Comparison of ENCODE assay signal across 10 cellular contexts in genomic region chr1:31183927-31184554, GRCh38. TPM values are rescaled to one million over a fixed set of nuclear protein-coding genes. Genes with fewer than 3 reads are reported as not detected.
DNase-seq lines count a peak whose midpoint lies in the region; ATAC-seq and TF ChIP-seq lines count a peak whose summit lies in the region.
"Had no signal": no experiment of that assay in that cellular context is flagged by ENCODE, and none has a peak within 500 bp of the region (broad histone marks: within the 10 kb centered on the region; RNA-seq: fewer than 3 reads in every experiment).

No MANE protein-coding gene starts in this region.

- peaks cover 0 to 3% of the 10 kb centered on the region in 2 donors for H3K27me3 ChIP-seq in body of pancreas
- H3K27me3 ChIP-seq in right lobe of liver = no peaks in the 10 kb centered on the region
- no peaks in the 10 kb centered on the region for H3K27me3 ChIP-seq in thyroid gland

- H3K9me3 ChIP-seq in body of pancreas (no peaks in the 10 kb centered on the region), right lobe of liver (no peaks in the 10 kb centered on the region), thyroid gland (no peaks in the 10 kb centered on the region)

- H3K27ac ChIP-seq in body of pancreas = no peak overlapping the region
- H3K27ac ChIP-seq in right lobe of liver = no peak overlapping the region
- H3K27ac ChIP-seq in thyroid gland = no peak overlapping the region

- WGBS in body of pancreas, 2 donors = 37 to 63% methylated on average over 3 to 6 of the region's 6 CpGs
- WGBS in right lobe of liver (ENCODE audit: insufficient coverage, low coverage, low lambda C conversion rate, missing lambda C conversion rate) = 22% methylated on average over 4 of the region's 6 CpGs
- WGBS in thyroid gland, 2 donors = 27 to 43% methylated on average over 6 of the region's 6 CpGs

- ATAC-seq in body of pancreas (peak; percentile 13), right lobe of liver (peak; percentile 30 to 50 (median 46)), GM21737 (IDR thresholded peaks at IDR 0.05; ENCODE audit: unreplicated experiment) (no peak), Right ventricle myocardium inferior (no peak)

- H3K4me1 ChIP-seq in body of pancreas = peaks cover 14% of the 10 kb centered on the region
- peaks cover 0 to 5% (median 0%) of the 10 kb centered on the region in 4 donors for H3K4me1 ChIP-seq in right lobe of liver
- H3K4me1 ChIP-seq in thyroid gland = peaks cover 7 to 14% of the 10 kb centered on the region in 2 donors

- no peak overlapping the region for H3K4me3 ChIP-seq in body of pancreas
- no peak overlapping the region for H3K4me3 ChIP-seq in right lobe of liver
- no peak overlapping the region for H3K4me3 ChIP-seq in thyroid gland (replicated peaks in 1 of 3)

- H3K36me3 ChIP-seq in body of pancreas (replicated peaks in 1 of 2; ENCODE audit: insufficient read depth in 1 of 2, low read depth in 2 of 2) = no peaks in the 10 kb centered on the region
- H3K36me3 ChIP-seq in right lobe of liver = no peaks in the 10 kb centered on the region
- H3K36me3 ChIP-seq in thyroid gland = no peaks in the 10 kb centered on the region

- TF ChIP-seq CTCF in body of pancreas (IDR thresholded peaks at IDR 0.05) (peak; percentile 67 to 88 (median 79)), right lobe of liver (IDR thresholded peaks at IDR 0.05) (peak; percentile 67 to 85 (median 84)), thyroid gland (IDR thresholded peaks at IDR 0.05) (peak; percentile 54 to 88 (median 76))

- intact Hi-C loops in body of pancreas (cut with DNase I) (loop anchor here (10.0 kb wide), 1 partner anchor 361 kb away; no protein-coding TSS in a partner anchor), right lobe of liver (cut with DNase I) (loop anchor here (10.0 kb wide), 1 partner anchor 151 kb away; no protein-coding TSS in a partner anchor), thyroid gland (cut with DNase I) (loop anchor here (5.0 to 10.0 kb wide), 2 partner anchors 238 to 361 kb away; no protein-coding TSS in a partner anchor), Right ventricle myocardium inferior (cut with DNase I) (loop anchor here (1.0 to 5.0 kb wide), 3 partner anchors 151 to 363 kb away; no protein-coding TSS in a partner anchor)

- DNase-seq in DMS53 (lab: John Stamatoyannopoulos, UW) (peak; percentile 74), HT-29 (ENCODE audit: low spot score) (peak; percentile 60), OCI-M1 (lab: John Stamatoyannopoulos, UW) (peak; percentile 70), body of pancreas (peak; percentile 42 to 66 (median 49)), right lobe of liver (no peak), thyroid gland (peak; percentile 26 to 39), Right ventricle myocardium inferior (ENCODE audit: missing footprints) (no peak)

- no peak for TF ChIP-seq POLR2A in body of pancreas (IDR thresholded peaks at IDR 0.05)
- TF ChIP-seq POLR2A in right lobe of liver (IDR thresholded peaks at IDR 0.05) = no peak
- no peak for TF ChIP-seq POLR2A in thyroid gland (IDR thresholded peaks at IDR 0.05)

RNA-seq across cellular contexts. Expression of gene NKAIN1, which starts 55.6 kb away (rescaled TPM):
- not detected in 2 replicates for total RNA-seq in HT-29 (2014; rRNA removed; shearing (Covaris generic))
- total RNA-seq in body of pancreas (not detected), right lobe of liver (not detected), thyroid gland (not detected), Right ventricle myocardium inferior (0.14 TPM)
- total RNA-seq: skeletal muscle tissue; T-helper 2 cell treated with Interferon-gamma antibody and Interleukin-4, amounts not matched to agents 100 ng/mL and 5 ng/mL, for 36 hours had no signal

Comparison
In these comparisons a context has a peak if more than half of its experiments do, and no peak if none do; other contexts are left out.
1. DNase-seq: peak in DMS53 (single experiment), HT-29 (single experiment), OCI-M1 (single experiment), body of pancreas (4 of 4) and thyroid gland (2 of 2); none in right lobe of liver (0 of 3) and Right ventricle myocardium inferior (single experiment).
2. ATAC-seq: peak in body of pancreas (single experiment) and right lobe of liver (4 of 4); none in GM21737 (single experiment) and Right ventricle myocardium inferior (single experiment).
3. Peak in every context shown above with its lines, with median percentiles within 50 percentile points of each other: CTCF ChIP-seq.